Comparison of ENCODE assay signal across 9 cellular contexts in genomic region chr3:38655708-38656300, GRCh38. TPM values are rescaled to one million over a fixed set of nuclear protein-coding genes. Genes with fewer than 3 reads are reported as not detected.
A peak's percentile ranks its signal among the peaks of the same experiment; 100 is the strongest.
DNase-seq lines count a peak whose midpoint lies in the region; ATAC-seq and TF ChIP-seq lines count a peak whose summit lies in the region.
"Had no signal": no experiment of that assay in that cellular context is flagged by ENCODE, and none has a peak within 500 bp of the region (broad histone marks: within the 10 kb centered on the region; RNA-seq: fewer than 3 reads in every experiment).

No MANE protein-coding gene starts in this region.

- TF ChIP-seq CTCF in WI38 (IDR thresholded peaks at IDR 0.05; ENCODE audit: low read depth, low read length) = peak; percentile 44

- no peak overlapping the region for H3K27ac Mint-ChIP-seq in activated naive CD4-positive, alpha-beta T cell treated with anti-CD3 and anti-CD28 coated beads for 36 hours

- H3K4me3 Mint-ChIP-seq in activated naive CD4-positive, alpha-beta T cell treated with anti-CD3 and anti-CD28 coated beads for 36 hours = no peak overlapping the region

- ATAC-seq in HG02798 (IDR thresholded peaks at IDR 0.05; ENCODE audit: poor library complexity, unreplicated experiment) = no peak
- no peak for ATAC-seq in left colon
- ATAC-seq in GM18909 (IDR thresholded peaks at IDR 0.05; ENCODE audit: poor library complexity, unreplicated experiment) = no peak

- no peak overlapping the region for H3K4me3 ChIP-seq in WI38 (ENCODE audit: low read depth, low read length)
- H3K4me3 ChIP-seq: ascending aorta had no signal

- H3K36me3 Mint-ChIP-seq in activated naive CD4-positive, alpha-beta T cell treated with anti-CD3 and anti-CD28 coated beads for 36 hours (ENCODE audit: low read depth) = no peaks in the 10 kb centered on the region

- CTCF ChIA-PET in activated naive CD4-positive, alpha-beta T cell treated with anti-CD3 and anti-CD28 coated beads for 36 hours (lab: Charles Lee) = interaction anchor here (0.6 to 7.2 kb wide), 13 partner anchors 13 to 374 kb away, joined by 3 to 150 read pairs (median 4); partner anchors contain the start of gene EXOG

- H3K4me1 Mint-ChIP-seq in activated naive CD4-positive, alpha-beta T cell treated with anti-CD3 and anti-CD28 coated beads for 36 hours (ENCODE audit: low read depth) = peaks cover 10% of the 10 kb centered on the region

- peaks cover under 1% of the 10 kb centered on the region for H3K9me3 Mint-ChIP-seq in activated naive CD4-positive, alpha-beta T cell treated with anti-CD3 and anti-CD28 coated beads for 36 hours

- peaks cover 33% of the 10 kb centered on the region for H3K27me3 Mint-ChIP-seq in activated naive CD4-positive, alpha-beta T cell treated with anti-CD3 and anti-CD28 coated beads for 36 hours (ENCODE audit: low read depth)

- DNase-seq in activated naive CD4-positive, alpha-beta T cell treated with anti-CD3 and anti-CD28 coated beads for 36 hours = peak; percentile 41
- no peak for DNase-seq in activated naive CD4-positive, alpha-beta T cell (lab: John Stamatoyannopoulos, UW)
- DNase-seq in NCI-H146 treated with DMSO at 0.1 percent for 48 hours (lab: John Stamatoyannopoulos, UW; ENCODE audit: unreplicated experiment) = peak; percentile 31
- peak; percentile 59 for DNase-seq in iPS-NIHi11 (ENCODE audit: low spot score)
- no peak for DNase-seq in left colon

- intact Hi-C loops in activated naive CD4-positive, alpha-beta T cell treated with anti-CD3 and anti-CD28 coated beads for 36 hours (cut with micrococcal nuclease) = loop anchor here (1.0 to 2.0 kb wide), 3 partner anchors 135 to 189 kb away; partner anchors contain the start of gene EXOG
- intact Hi-C loops in left colon (cut with DNase I, micrococcal nuclease) = loop anchor here in 1 of 2 donors (10.0 kb wide), 1 partner anchor 131 kb away; no protein-coding TSS in a partner anchor

RNA-seq across cellular contexts. Expression of gene SCN5A, which starts 6.3 kb away (rescaled TPM):
- total RNA-seq in activated naive CD4-positive, alpha-beta T cell treated with anti-CD3 and anti-CD28 coated beads for 36 hours = under 1 TPM; 0.31 to 0.35 TPM
- total RNA-seq in left colon = under 1 TPM; 0.43 to 0.47 TPM

Comparison
In these comparisons a context has a peak if more than half of its experiments do, and no peak if none do; other contexts are left out.
1. DNase-seq: peak in activated naive CD4-positive, alpha-beta T cell treated with anti-CD3 and anti-CD28 coated beads for 36 hours (single experiment), NCI-H146 treated with DMSO at 0.1 percent for 48 hours (single experiment) and iPS-NIHi11 (single experiment); none in activated naive CD4-positive, alpha-beta T cell (0 of 4) and left colon (0 of 2).